In genomic region chr3:33034601-33035000, GRCh38 we compare ENCODE assay signal across 16 cellular contexts.
DNase-seq lines count a peak whose midpoint lies in the region; ATAC-seq, FAIRE-seq and TF ChIP-seq lines count a peak whose summit lies in the region.
"Had no signal": no experiment of that assay in that cellular context is flagged by ENCODE, and none has a peak within 500 bp of the region (broad histone marks: within the 10 kb centered on the region; RNA-seq: fewer than 3 reads in every experiment).

No MANE protein-coding gene starts in this region.

- no peak overlapping the region for H2BK5ac ChIP-seq in mesenchymal stem cell (ENCODE audit: low read depth, low read length, poor library complexity, severe bottlenecking)

- H2AFZ ChIP-seq in mesenchymal stem cell (ENCODE audit: low read depth, low read length), result no peak overlapping the region
- H2AFZ ChIP-seq: GM23248 had no signal

- DNase-seq in GM12891 (ENCODE audit: insufficient read length, low spot score) (no peak), RWPE2 (ENCODE audit: low spot score) (no peak), epithelial cell of esophagus (ENCODE audit: low read depth) (peak; percentile 55), mesenchymal stem cell (no peak), NCI-H526 (lab: John Stamatoyannopoulos, UW) (no peak)
- DNase-seq: Calu3; CD8-positive, alpha-beta T cell; DMS79 treated with DMSO at 0.1 percent for 48 hours; GF-D8; GM23248 had no signal

- peak; percentile 41 for FAIRE-seq in GM12891 (lab: Jason Lieb, UNC)
- FAIRE-seq: GM19239 had no signal

- no peak for TF ChIP-seq POLR2A in GM12891 (IDR thresholded peaks at IDR 0.05; ENCODE audit: low read depth, low read length)

- H3K14ac ChIP-seq in mesenchymal stem cell (ENCODE audit: low read length in 2 of 2), result no peak overlapping the region

- H2BK12ac ChIP-seq in mesenchymal stem cell (ENCODE audit: low read length in 2 of 2), result no peak overlapping the region

- H3K4ac ChIP-seq in mesenchymal stem cell (ENCODE audit: low read depth in 1 of 2, low read length in 2 of 2), result no peak overlapping the region

- H2BK120ac ChIP-seq in mesenchymal stem cell (ENCODE audit: low read depth, low read length), result no peak overlapping the region

- H3K9me3 ChIP-seq in RWPE2 (ENCODE audit: severe bottlenecking) (no peaks in the 10 kb centered on the region), mesenchymal stem cell (ENCODE audit: control insufficient read depth, low read length) (no peaks in the 10 kb centered on the region)
- H3K9me3 ChIP-seq: HAP-1 had no signal

- H2AK5ac ChIP-seq in mesenchymal stem cell (ENCODE audit: low read length, severe bottlenecking), result peak overlapping the region; percentile 40

- H3K27ac ChIP-seq in RWPE2 (ENCODE audit: poor library complexity, severe bottlenecking), result peak overlapping the region; percentile 72
- no peak overlapping the region for H3K27ac ChIP-seq in mesenchymal stem cell (ENCODE audit: low read length, poor library complexity, severe bottlenecking)
- H3K27ac ChIP-seq: BLaER1 treated with 17β-estradiol and CSF1 and Interleukin-3, amounts not matched to agents 10 nM and 100 nM; GM23248; HL-60 had no signal

- H3K4me1 ChIP-seq in RWPE2 (ENCODE audit: insufficient read depth, poor library complexity, severe bottlenecking) (peaks cover 20% of the 10 kb centered on the region), mesenchymal stem cell (ENCODE audit: control insufficient read depth, insufficient read depth, low read depth, low read length) (peaks cover 2% of the 10 kb centered on the region)
- H3K4me1 ChIP-seq: HAP-1 had no signal

- no peak overlapping the region for H3K18ac ChIP-seq in mesenchymal stem cell (ENCODE audit: low read depth in 1 of 2, low read length in 2 of 2)

- H3K4me3 ChIP-seq in RWPE2 (ENCODE audit: severe bottlenecking) (no peak overlapping the region), epithelial cell of esophagus (ENCODE audit: low read length) (no peak overlapping the region), mesenchymal stem cell (ENCODE audit: insufficient read depth in 1 of 2, low read depth in 1 of 2, low read length in 2 of 2) (no peak overlapping the region)
- H3K4me3 ChIP-seq: BLaER1 treated with 17β-estradiol and CSF1 and Interleukin-3, amounts not matched to agents 10 nM and 100 nM; GM23248; HAP-1 had no signal

- no peak for ATAC-seq in RWPE2 (ENCODE audit: low read depth)
- no peak for ATAC-seq in GM21423 (IDR thresholded peaks at IDR 0.05; ENCODE audit: unreplicated experiment)
- ATAC-seq in GM19023 (IDR thresholded peaks at IDR 0.05; ENCODE audit: unreplicated experiment), result no peak
- ATAC-seq: CD8-positive, alpha-beta T cell had no signal

- H3K36me3 ChIP-seq in RWPE2 (ENCODE audit: low read depth), result peaks cover 27% of the 10 kb centered on the region
- H3K36me3 ChIP-seq in mesenchymal stem cell (ENCODE audit: control insufficient read depth in 1 of 2, insufficient read depth in 2 of 2, low read depth in 1 of 2, low read length in 2 of 2), result peaks cover 17 to 66% of the 10 kb centered on the region in 2 experiments
- H3K36me3 ChIP-seq: HAP-1 had no signal

- H4K91ac ChIP-seq in mesenchymal stem cell (ENCODE audit: low read length), result no peak overlapping the region

- no peak overlapping the region for H3K4me2 ChIP-seq in mesenchymal stem cell (ENCODE audit: low read length, poor library complexity, severe bottlenecking)
- H3K4me2 ChIP-seq: BLaER1 treated with 17β-estradiol and CSF1 and Interleukin-3, amounts not matched to agents 10 nM and 100 nM had no signal

- H3K9ac ChIP-seq in mesenchymal stem cell (ENCODE audit: low read length), result no peak overlapping the region
- H3K9ac ChIP-seq: BLaER1 treated with 17β-estradiol and CSF1 and Interleukin-3, amounts not matched to agents 10 nM and 100 nM; GM23248 had no signal

- H3K79me1 ChIP-seq in mesenchymal stem cell (replicated peaks; ENCODE audit: low read length, poor library complexity, severe bottlenecking), result peaks cover 2% of the 10 kb centered on the region

- TF ChIP-seq CTCF in RWPE2 (IDR thresholded peaks at IDR 0.05; ENCODE audit: poor library complexity, severe bottlenecking) (no peak), epithelial cell of esophagus (IDR thresholded peaks at IDR 0.05; ENCODE audit: insufficient read depth, low read depth, low read length, missing control alignments) (no peak)

- H3K27me3 ChIP-seq in RWPE2 (ENCODE audit: insufficient read depth, poor library complexity, severe bottlenecking) (no peaks in the 10 kb centered on the region), mesenchymal stem cell (ENCODE audit: control insufficient read depth in 1 of 2, insufficient read depth in 1 of 2, low read length in 2 of 2) (no peaks in the 10 kb centered on the region)
- H3K27me3 ChIP-seq: BLaER1 treated with 17β-estradiol and CSF1 and Interleukin-3, amounts not matched to agents 10 nM and 100 nM had no signal

- WGBS in mesenchymal stem cell, result 97% methylated on average over 1 of the region's 1 CpG

- H4K8ac ChIP-seq in mesenchymal stem cell (ENCODE audit: low read length), result no peak overlapping the region

- no peak overlapping the region for H3K23ac ChIP-seq in mesenchymal stem cell (ENCODE audit: low read length in 2 of 2)

- no peak overlapping the region for H2BK15ac ChIP-seq in mesenchymal stem cell (ENCODE audit: low read depth, poor library complexity, severe bottlenecking)

TF ChIP-seq in GM12891, 5 proteins besides CTCF, POLR2A, EP300 and RAD21:
- TF ChIP-seq POLR2AphosphoS5 (IDR thresholded peaks at IDR 0.05; ENCODE audit: low read depth, low read length), result no peak
- TF ChIP-seq PAX5 (IDR thresholded peaks at IDR 0.05; ENCODE audit: insufficient read depth, low read length, severe bottlenecking), result no peak
TF ChIP-seq in GM12891: peak in this region for 0.
